1 cellular context compared by ENCODE assay signal in genomic region chr15:73873889-73874511, GRCh38.
TF ChIP-seq lines count a peak whose summit lies in the region.

No MANE protein-coding gene starts in this region.

TF ChIP-seq in HEK293, 187 proteins besides CTCF, POLR2A, EP300 and RAD21 (continued from another document):
- TF ChIP-seq TSHZ1 (tag by site-specific recombination; IDR thresholded peaks at IDR 0.05; ENCODE audit: borderline replicate concordance) = no peak
- no peak for TF ChIP-seq ZNF571 (tag by site-specific recombination; IDR thresholded peaks at IDR 0.05)
- TF ChIP-seq BCL11B (tag by site-specific recombination; IDR thresholded peaks at IDR 0.05; ENCODE audit: low read depth) = no peak
- TF ChIP-seq PRDM6 (tag by site-specific recombination; IDR thresholded peaks at IDR 0.05) = no peak
